Comparison of ENCODE assay signal across 14 cellular contexts in genomic region chr18:7096838-7097237, GRCh38. TPM values are rescaled to one million over a fixed set of nuclear protein-coding genes. Genes with fewer than 3 reads are reported as not detected.
A peak's percentile ranks its signal among the peaks of the same experiment; 100 is the strongest.
DNase-seq lines count a peak whose midpoint lies in the region; ATAC-seq and TF ChIP-seq lines count a peak whose summit lies in the region.
"Had no signal": no experiment of that assay in that cellular context is flagged by ENCODE, and none has a peak within 500 bp of the region (broad histone marks: within the 10 kb centered on the region; RNA-seq: fewer than 3 reads in every experiment).

No MANE protein-coding gene starts in this region.

- H3K4me2 ChIP-seq in GM23338, result no peak overlapping the region
- H3K4me2 ChIP-seq: BLaER1 had no signal

- H3K27ac ChIP-seq in GM23338 (ENCODE audit: low read depth) (no peak overlapping the region), esophagus muscularis mucosa (replicated peaks in 1 of 4) (no peak overlapping the region), dorsolateral prefrontal cortex (peak overlapping the region in 1 of 59 donors; percentile 17)
- H3K27ac ChIP-seq: BLaER1, GM23248 had no signal

- intact Hi-C loops in esophagus muscularis mucosa (cut with DNase I), result no loop called here
- intact Hi-C loops in dorsolateral prefrontal cortex (cut with DNase I), result no loop called here

- H3K27ac Mint-ChIP-seq in GM23338, result 0 out of 2 replicates have a peak overlapping the region, but pooled peaks have one; percentile 21
- H3K27ac Mint-ChIP-seq in progenitor cell of endocrine pancreas, result peak overlapping the region; percentile 39
- H3K27ac Mint-ChIP-seq: H9, IgD-negative memory B cell had no signal

- H3K9me3 Mint-ChIP-seq in GM23338, result peaks cover 7% of the 10 kb centered on the region
- peaks cover 3% of the 10 kb centered on the region for H3K9me3 Mint-ChIP-seq in progenitor cell of endocrine pancreas (ENCODE audit: low read depth)

- H3K79me2 ChIP-seq in GM23338 (replicated peaks; ENCODE audit: insufficient read depth), result peaks cover 4% of the 10 kb centered on the region; the same call in 1 of the 2 replicates

- TF ChIP-seq EP300 in esophagus muscularis mucosa (IDR thresholded peaks at IDR 0.05), result no peak

- DNase-seq in GM23338 (ENCODE audit: low spot score), result no peak
- DNase-seq in astrocyte of the hippocampus (ENCODE audit: low read depth, low spot score), result peak; percentile 34
- DNase-seq in esophagus muscularis mucosa (ENCODE audit: extremely low spot score), result peak; percentile 81
- no peak for DNase-seq in progenitor cell of endocrine pancreas (ENCODE audit: low spot score, unreplicated experiment)
- DNase-seq in dorsolateral prefrontal cortex, result no peak
- no peak for DNase-seq in GF-D8 (lab: John Stamatoyannopoulos, UW)
- no peak for DNase-seq in GM13976 (ENCODE audit: low spot score)
- DNase-seq: 8988T, AML-193, DMS53, GM23248, H9 had no signal

- ATAC-seq in GM23338, result peak; percentile 35; the same call in 2 of the 3 replicates

- no peak for TF ChIP-seq CTCF in GM23338 (conservative IDR thresholded peaks at IDR 0.05; ENCODE audit: low read depth in 2 of 2)
- no peak for TF ChIP-seq CTCF in esophagus muscularis mucosa (IDR thresholded peaks at IDR 0.05)
- TF ChIP-seq CTCF in progenitor cell of endocrine pancreas (IDR thresholded peaks at IDR 0.05; ENCODE audit: unreplicated experiment), result no peak
- no peak for TF ChIP-seq CTCF in dorsolateral prefrontal cortex (IDR thresholded peaks at IDR 0.05 in 54 of 56, conservative IDR thresholded peaks at IDR 0.05 in 2 of 56; ENCODE audit: low read depth in 1 of 56, partially characterized antibody in 56 of 56)
- TF ChIP-seq CTCF in GM13976 (IDR thresholded peaks at IDR 0.05; ENCODE audit: borderline replicate concordance, control extremely low read depth, extremely low read depth, insufficient read depth, missing control alignments), result no peak

- no peak for TF ChIP-seq POLR2A in esophagus muscularis mucosa (IDR thresholded peaks at IDR 0.05; ENCODE audit: low read depth)

- H3K4me3 ChIP-seq in GM23338 (no peak overlapping the region), esophagus muscularis mucosa (no peak overlapping the region), dorsolateral prefrontal cortex (no peak overlapping the region)
- H3K4me3 ChIP-seq: BLaER1, GM23248 had no signal

- H2AFZ ChIP-seq in GM23338, result no peak overlapping the region
- H2AFZ ChIP-seq: GM23248 had no signal

- H3K4me3 Mint-ChIP-seq in GM23338 (no peak overlapping the region), progenitor cell of endocrine pancreas (ENCODE audit: low read depth) (no peak overlapping the region)
- H3K4me3 Mint-ChIP-seq: H9, IgD-negative memory B cell had no signal

- no peaks in the 10 kb centered on the region for H3K27me3 ChIP-seq in GM23338 (ENCODE audit: insufficient read depth)
- H3K27me3 ChIP-seq in esophagus muscularis mucosa, result no peaks in the 10 kb centered on the region
- peaks cover 0 to 6% (median 0%) of the 10 kb centered on the region in 45 donors for H3K27me3 ChIP-seq in dorsolateral prefrontal cortex
- H3K27me3 ChIP-seq: BLaER1 had no signal

- peaks cover 6% of the 10 kb centered on the region; the same call in 1 of the 2 replicates for H4K20me1 ChIP-seq in GM23338 (replicated peaks; ENCODE audit: insufficient read depth)
- H4K20me1 ChIP-seq: BLaER1 had no signal

- H3K4me1 ChIP-seq in GM23338 (ENCODE audit: insufficient read depth), result no peaks in the 10 kb centered on the region
- no peaks in the 10 kb centered on the region for H3K4me1 ChIP-seq in esophagus muscularis mucosa
- H3K4me1 ChIP-seq: BLaER1 had no signal

- 85% methylated on average over 7 of the region's 7 CpGs for WGBS in esophagus muscularis mucosa

- H3K36me3 Mint-ChIP-seq in GM23338 (ENCODE audit: low read depth) (peaks cover 14% of the 10 kb centered on the region), progenitor cell of endocrine pancreas (ENCODE audit: insufficient read depth) (peaks cover 29% of the 10 kb centered on the region)

- no peaks in the 10 kb centered on the region for H3K9me2 ChIP-seq in GM23338 (ENCODE audit: insufficient read depth)

- H3K4me1 Mint-ChIP-seq in GM23338, result peaks cover 6% of the 10 kb centered on the region; the same call in 2 of the 3 replicates
- peaks cover 30% of the 10 kb centered on the region for H3K4me1 Mint-ChIP-seq in progenitor cell of endocrine pancreas (ENCODE audit: low read depth)
- H3K4me1 Mint-ChIP-seq: IgD-negative memory B cell had no signal

- no peaks in the 10 kb centered on the region for H3F3A ChIP-seq in GM23338 (replicated peaks; ENCODE audit: low read depth)

- H3K9me3 ChIP-seq in esophagus muscularis mucosa, result no peaks in the 10 kb centered on the region
- H3K9me3 ChIP-seq: BLaER1 had no signal

- in situ Hi-C loops in GM13976 (cut with MboI; ENCODE audit: low sequenced_read_pairs, unreplicated experiment), result no loop called here

- H3K27me3 Mint-ChIP-seq in GM23338 (ENCODE audit: insufficient read depth, low read depth, poor library complexity) (peaks cover 2% of the 10 kb centered on the region), progenitor cell of endocrine pancreas (no peaks in the 10 kb centered on the region)
- H3K27me3 Mint-ChIP-seq: IgD-negative memory B cell had no signal

- H3K36me3 ChIP-seq in GM23338 (ENCODE audit: insufficient read depth), result no peaks in the 10 kb centered on the region
- no peaks in the 10 kb centered on the region for H3K36me3 ChIP-seq in esophagus muscularis mucosa
- H3K36me3 ChIP-seq: BLaER1 had no signal

TF ChIP-seq in GM23338, 12 proteins besides CTCF, POLR2A, EP300 and RAD21 (continues in another document):
- TF ChIP-seq, protein P1, sequence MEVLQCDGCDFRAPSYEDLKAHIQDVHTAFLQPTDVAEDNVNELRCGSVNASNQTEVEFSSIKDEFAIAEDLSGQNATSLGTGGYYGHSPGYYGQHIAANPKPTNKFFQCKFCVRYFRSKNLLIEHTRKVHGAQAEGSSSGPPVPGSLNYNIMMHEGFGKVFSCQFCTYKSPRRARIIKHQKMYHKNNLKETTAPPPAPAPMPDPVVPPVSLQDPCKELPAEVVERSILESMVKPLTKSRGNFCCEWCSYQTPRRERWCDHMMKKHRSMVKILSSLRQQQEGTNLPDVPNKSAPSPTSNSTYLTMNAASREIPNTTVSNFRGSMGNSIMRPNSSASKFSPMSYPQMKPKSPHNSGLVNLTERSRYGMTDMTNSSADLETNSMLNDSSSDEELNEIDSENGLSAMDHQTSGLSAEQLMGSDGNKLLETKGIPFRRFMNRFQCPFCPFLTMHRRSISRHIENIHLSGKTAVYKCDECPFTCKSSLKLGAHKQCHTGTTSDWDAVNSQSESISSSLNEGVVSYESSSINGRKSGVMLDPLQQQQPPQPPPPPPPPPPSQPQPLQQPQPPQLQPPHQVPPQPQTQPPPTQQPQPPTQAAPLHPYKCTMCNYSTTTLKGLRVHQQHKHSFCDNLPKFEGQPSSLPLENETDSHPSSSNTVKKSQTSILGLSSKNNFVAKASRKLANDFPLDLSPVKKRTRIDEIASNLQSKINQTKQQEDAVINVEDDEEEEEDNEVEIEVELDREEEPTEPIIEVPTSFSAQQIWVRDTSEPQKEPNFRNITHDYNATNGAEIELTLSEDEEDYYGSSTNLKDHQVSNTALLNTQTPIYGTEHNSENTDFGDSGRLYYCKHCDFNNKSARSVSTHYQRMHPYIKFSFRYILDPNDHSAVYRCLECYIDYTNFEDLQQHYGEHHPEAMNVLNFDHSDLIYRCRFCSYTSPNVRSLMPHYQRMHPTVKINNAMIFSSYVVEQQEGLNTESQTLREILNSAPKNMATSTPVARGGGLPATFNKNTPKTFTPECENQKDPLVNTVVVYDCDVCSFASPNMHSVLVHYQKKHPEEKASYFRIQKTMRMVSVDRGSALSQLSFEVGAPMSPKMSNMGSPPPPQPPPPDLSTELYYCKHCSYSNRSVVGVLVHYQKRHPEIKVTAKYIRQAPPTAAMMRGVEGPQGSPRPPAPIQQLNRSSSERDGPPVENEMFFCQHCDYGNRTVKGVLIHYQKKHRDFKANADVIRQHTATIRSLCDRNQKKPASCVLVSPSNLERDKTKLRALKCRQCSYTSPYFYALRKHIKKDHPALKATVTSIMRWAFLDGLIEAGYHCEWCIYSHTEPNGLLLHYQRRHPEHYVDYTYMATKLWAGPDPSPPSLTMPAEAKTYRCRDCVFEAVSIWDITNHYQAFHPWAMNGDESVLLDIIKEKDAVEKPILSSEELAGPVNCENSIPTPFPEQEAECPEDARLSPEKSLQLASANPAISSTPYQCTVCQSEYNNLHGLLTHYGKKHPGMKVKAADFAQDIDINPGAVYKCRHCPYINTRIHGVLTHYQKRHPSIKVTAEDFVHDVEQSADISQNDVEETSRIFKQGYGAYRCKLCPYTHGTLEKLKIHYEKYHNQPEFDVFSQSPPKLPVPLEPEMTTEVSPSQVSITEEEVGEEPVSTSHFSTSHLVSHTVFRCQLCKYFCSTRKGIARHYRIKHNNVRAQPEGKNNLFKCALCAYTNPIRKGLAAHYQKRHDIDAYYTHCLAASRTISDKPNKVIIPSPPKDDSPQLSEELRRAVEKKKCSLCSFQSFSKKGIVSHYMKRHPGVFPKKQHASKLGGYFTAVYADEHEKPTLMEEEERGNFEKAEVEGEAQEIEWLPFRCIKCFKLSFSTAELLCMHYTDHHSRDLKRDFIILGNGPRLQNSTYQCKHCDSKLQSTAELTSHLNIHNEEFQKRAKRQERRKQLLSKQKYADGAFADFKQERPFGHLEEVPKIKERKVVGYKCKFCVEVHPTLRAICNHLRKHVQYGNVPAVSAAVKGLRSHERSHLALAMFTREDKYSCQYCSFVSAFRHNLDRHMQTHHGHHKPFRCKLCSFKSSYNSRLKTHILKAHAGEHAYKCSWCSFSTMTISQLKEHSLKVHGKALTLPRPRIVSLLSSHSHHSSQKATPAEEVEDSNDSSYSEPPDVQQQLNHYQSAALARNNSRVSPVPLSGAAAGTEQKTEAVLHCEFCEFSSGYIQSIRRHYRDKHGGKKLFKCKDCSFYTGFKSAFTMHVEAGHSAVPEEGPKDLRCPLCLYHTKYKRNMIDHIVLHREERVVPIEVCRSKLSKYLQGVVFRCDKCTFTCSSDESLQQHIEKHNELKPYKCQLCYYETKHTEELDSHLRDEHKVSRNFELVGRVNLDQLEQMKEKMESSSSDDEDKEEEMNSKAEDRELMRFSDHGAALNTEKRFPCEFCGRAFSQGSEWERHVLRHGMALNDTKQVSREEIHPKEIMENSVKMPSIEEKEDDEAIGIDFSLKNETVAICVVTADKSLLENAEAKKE (CRISPR knock-in tag; IDR thresholded peaks at IDR 0.05), result no peak
- TF ChIP-seq EZH2phosphoT487 (IDR thresholded peaks at IDR 0.05; ENCODE audit: unreplicated experiment) (no peak), NANOG (IDR thresholded peaks at IDR 0.05; ENCODE audit: borderline replicate concordance) (no peak), CREB1 (CRISPR knock-in tag; IDR thresholded peaks at IDR 0.05; ENCODE audit: low read depth) (no peak), ZNF114 (CRISPR knock-in tag; IDR thresholded peaks at IDR 0.05) (no peak)

RNA-seq across cellular contexts. Expression of gene LAMA1, which starts 20.8 kb away (rescaled TPM):
- 47.6 and 52.3 TPM in 2 replicates for total RNA-seq in GM23338 (2014; rRNA removed; shearing (Covaris generic))
- 14.8 and 15.9 TPM in 2 replicates for polyA plus RNA-seq in GM23338 (2016; fragmentation: Nextera tagmentation; extraction: Ambion mirVana)
- total RNA-seq in esophagus muscularis mucosa, result under 1 TPM; 0.17 to 0.69 (median 0.37) TPM
- 257 and 299 TPM in 2 replicates for total RNA-seq in progenitor cell of endocrine pancreas
- total RNA-seq in dorsolateral prefrontal cortex, result 10 to 100 TPM in 16 of 120 experiments, 1 to 10 TPM in 104; 2.0 to 25.4 (median 6.1) TPM
- polyA plus RNA-seq: IgD-negative memory B cell had no signal

Comparison
In these comparisons a context has a peak if more than half of its experiments do, and no peak if none do; other contexts are left out.
1. DNase-seq: peak in astrocyte of the hippocampus (single experiment) and esophagus muscularis mucosa (single experiment); none in GM23338 (single experiment), progenitor cell of endocrine pancreas (single experiment), dorsolateral prefrontal cortex (0 of 10), GF-D8 (single experiment) and GM13976 (single experiment).